In the genomic region with DNA sequence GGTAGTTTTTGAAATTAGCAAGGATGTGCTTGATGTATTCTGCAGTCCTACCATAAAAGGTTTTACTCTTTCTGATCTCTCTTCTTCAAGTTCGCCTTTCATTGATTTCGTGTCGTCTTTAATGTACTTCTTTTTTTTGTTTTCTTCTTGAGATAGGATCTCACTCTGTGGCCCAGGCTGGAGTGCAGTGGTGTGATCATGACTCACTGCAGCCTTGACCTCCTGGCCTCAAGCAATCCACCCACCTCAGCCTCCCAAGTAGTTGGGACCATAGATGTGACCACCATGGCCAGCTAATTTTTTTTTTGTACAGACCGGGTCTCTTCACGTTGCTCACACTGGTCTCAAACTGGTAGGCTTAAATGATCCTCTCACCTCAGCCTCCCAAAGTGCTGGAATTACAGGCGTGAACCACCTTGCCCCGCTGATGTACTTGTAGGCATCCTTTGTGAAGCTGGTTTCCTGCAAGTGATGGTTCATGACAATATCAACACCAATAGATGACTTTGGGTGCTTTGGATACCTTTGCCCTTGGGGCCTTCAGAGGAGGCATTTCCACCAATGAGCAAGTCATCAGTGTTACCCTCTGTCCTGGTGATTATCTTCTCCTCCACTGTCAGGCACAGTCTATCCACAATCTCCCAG, we compare ENCODE assay signal across 1 cellular context.
TF ChIP-seq lines count a peak whose summit lies in the region.

No MANE protein-coding gene starts in this region.

TF ChIP-seq in K562, 482 proteins besides CTCF, POLR2A, EP300 and RAD21 (continued from another document):
- TF ChIP-seq SREBF1 (IDR thresholded peaks at IDR 0.05; ENCODE audit: borderline replicate concordance, low read depth, low read length) (peak; percentile 50; the same call in 1 of the 2 replicates), ZNF282 (CRISPR knock-in tag; IDR thresholded peaks at IDR 0.05) (no peak)
